Comparison of ENCODE assay signal across 19 cellular contexts in the genomic region with DNA sequence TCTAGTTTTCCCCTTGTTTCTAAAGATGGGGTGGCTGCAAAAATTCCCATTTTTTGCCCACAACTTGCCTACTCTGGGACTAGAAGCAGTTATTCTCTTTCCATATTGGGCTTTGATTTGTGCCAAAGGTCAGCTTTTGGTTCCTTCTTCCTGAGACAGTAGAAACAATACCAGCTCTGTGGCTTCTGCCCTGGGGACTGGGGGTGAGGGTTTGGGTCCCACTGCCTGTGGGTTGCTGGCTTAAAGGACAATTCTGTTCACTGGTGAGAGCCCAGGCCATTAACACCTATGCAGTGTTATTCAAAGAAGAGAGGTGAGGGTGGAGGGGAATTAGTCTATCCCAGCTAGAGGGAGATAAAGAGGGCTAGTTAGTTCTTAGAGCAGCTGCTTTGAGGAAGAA.
"Had no signal": no experiment of that assay in that cellular context is flagged by ENCODE, and none has a peak within 500 bp of the region (broad histone marks: within the 10 kb centered on the region; RNA-seq: fewer than 3 reads in every experiment).

No MANE protein-coding gene starts in this region.

- H3K4me3 ChIP-seq: colonic mucosa, pancreas, smooth muscle cell, tibial nerve, upper lobe of right lung, vagina had no signal

- ATAC-seq: pancreas; right cardiac atrium; stimulated activated naive CD8-positive, alpha-beta T cell treated with anti-CD3 and anti-CD28 coated beads, Interleukin-15, Interleukin-2, amounts not matched to agents 100 U/mL and 50 U/mL, for 24 hours; upper lobe of right lung had no signal

- H3K9me3 Mint-ChIP-seq: memory B cell, nephron had no signal

- H3K36me3 ChIP-seq: colonic mucosa, pancreas, tibial nerve, upper lobe of right lung, vagina had no signal

- H3K9me3 ChIP-seq: colonic mucosa, pancreas, tibial nerve, upper lobe of right lung, vagina had no signal

- H3K4me2 ChIP-seq: smooth muscle cell had no signal

- H3K27me3 ChIP-seq: colonic mucosa, pancreas, tibial nerve, upper lobe of right lung, vagina had no signal

- H3K4me1 ChIP-seq: colonic mucosa had no signal

- H3K27me3 Mint-ChIP-seq: memory B cell, naive B cell, progenitor cell of endocrine pancreas had no signal

- DNase-seq: colonic mucosa; effector CD4-positive, alpha-beta T cell; foreskin melanocyte; head of caudate nucleus; hippocampal formation; midbrain; naive B cell; occipital lobe; pancreas; right cardiac atrium; stimulated activated CD4-positive, alpha-beta T cell treated with anti-CD3 and anti-CD28 coated beads, Interleukin-2, amount 100 ng/mL, for 48 hours; stimulated activated naive CD8-positive, alpha-beta T cell treated with anti-CD3 and anti-CD28 coated beads, Interleukin-15, Interleukin-2, amounts not matched to agents 100 U/mL and 50 U/mL, for 24 hours; upper lobe of right lung had no signal

- H3K27ac ChIP-seq: colonic mucosa, pancreas, upper lobe of right lung, vagina had no signal

- H3K27ac Mint-ChIP-seq: memory B cell, naive B cell, nephron, progenitor cell of endocrine pancreas had no signal

- H3K4me3 Mint-ChIP-seq: memory B cell, naive B cell, nephron had no signal
